Comparison of ENCODE assay signal across 7 cellular contexts in the genomic region with DNA sequence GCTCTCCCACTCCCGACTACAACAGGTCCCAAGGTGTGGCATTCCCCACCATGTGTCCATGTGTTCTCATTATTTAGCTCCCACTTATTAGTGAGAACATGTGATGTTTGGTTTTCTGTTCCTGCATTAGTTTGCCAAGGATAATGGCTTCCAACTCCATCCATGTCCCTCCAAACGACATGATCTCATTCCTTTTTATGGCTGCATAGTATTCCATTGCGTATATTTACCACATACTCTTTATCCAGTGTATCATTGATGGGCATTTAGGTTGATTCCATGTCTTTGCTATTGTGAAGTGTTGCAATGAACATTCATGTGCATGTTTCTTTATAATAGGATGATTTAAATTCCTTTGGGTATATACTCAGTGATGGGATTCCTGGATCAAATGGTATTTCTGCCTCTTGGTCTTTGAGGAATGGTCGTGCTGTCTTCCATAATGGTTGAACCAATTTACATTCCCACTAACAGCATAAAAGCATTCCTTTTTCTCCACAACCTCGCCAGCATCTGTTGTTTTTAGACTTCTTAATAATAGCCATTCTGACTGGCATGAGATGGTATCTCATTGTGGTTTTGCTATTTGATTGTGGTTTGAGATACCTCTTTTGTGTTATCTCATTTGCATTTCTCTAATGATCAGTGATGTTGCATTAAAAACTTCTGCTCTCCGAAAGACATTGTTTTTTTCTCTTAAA.
DNase-seq lines count a peak whose midpoint lies in the region; FAIRE-seq and TF ChIP-seq lines count a peak whose summit lies in the region.
"Not testable (repeated sequence)": the region's sequence is repeated elsewhere in the genome, so short reads cannot be mapped to it uniquely, and the experiment has no call there.

No MANE protein-coding gene starts in this region.

- H3K4me1 ChIP-seq in DOHH2 (ENCODE audit: control insufficient read depth, low read length); HEK293 (ENCODE audit: control insufficient read depth, insufficient read depth, low read length); astrocyte (ENCODE audit: insufficient read depth, low read length): not testable (repeated sequence)

- H3K4me1 Mint-ChIP-seq in astrocyte (ENCODE audit: low read depth, unreplicated experiment) = not testable (repeated sequence)

- H3K4me3 Mint-ChIP-seq in astrocyte (ENCODE audit: unreplicated experiment) = not testable (repeated sequence)

- not testable (repeated sequence) for H3K79me2 ChIP-seq in DOHH2 (ENCODE audit: control insufficient read depth, low read length); SU-DHL-6 (ENCODE audit: insufficient read depth, low read length); astrocyte (ENCODE audit: insufficient read depth, low read length)

- peak overlapping the region; percentile 1; the same call in 1 of the 2 replicates for H3K4me2 ChIP-seq in DOHH2 (ENCODE audit: low read length)
- H3K4me2 ChIP-seq in SU-DHL-6 (ENCODE audit: low read depth, low read length, poor library complexity, severe bottlenecking) = peak overlapping the region; percentile 2
- H3K4me2 ChIP-seq in astrocyte (ENCODE audit: low read length) = not testable (repeated sequence)

- H3K9me3 Mint-ChIP-seq in astrocyte (ENCODE audit: unreplicated experiment) = peaks cover 11% of the 10 kb centered on the region

- not testable (repeated sequence) for H3K27ac Mint-ChIP-seq in astrocyte (ENCODE audit: unreplicated experiment)

- not testable (repeated sequence) for H3K27ac ChIP-seq in DOHH2 (ENCODE audit: low read depth, low read length); HEK293 (ENCODE audit: extremely low read depth, low read depth, low read length); SU-DHL-6 (ENCODE audit: low read depth, low read length); astrocyte (ENCODE audit: low read depth, low read length)

- not testable (repeated sequence) for H3K9ac ChIP-seq in SU-DHL-6 (ENCODE audit: low read length); astrocyte (ENCODE audit: low read length)

- not testable (repeated sequence) for H2AFZ ChIP-seq in SU-DHL-6 (ENCODE audit: low read depth, low read length, severe bottlenecking); astrocyte (ENCODE audit: low read depth, low read length)

- H3K9me2 ChIP-seq in DOHH2 (replicated peaks; ENCODE audit: control insufficient read depth, low read length); SU-DHL-6 (replicated peaks; ENCODE audit: insufficient read depth, low read length): not testable (repeated sequence)

- H3K27me3 Mint-ChIP-seq in astrocyte (ENCODE audit: low read depth, unreplicated experiment) = peaks cover 25% of the 10 kb centered on the region

- peak; percentile 48 for DNase-seq in M059J (ENCODE audit: low read depth)
- peak; percentile 23 for DNase-seq in NCI-H526 treated with DMSO at 0.1 percent for 48 hours (lab: John Stamatoyannopoulos, UW)
- peak; percentile 16 for DNase-seq in astrocyte (ENCODE audit: low read depth)
- DNase-seq in myocyte (ENCODE audit: low read depth) = peak; percentile 82

- H3K36me3 ChIP-seq in DOHH2 (ENCODE audit: control insufficient read depth, low read length); HEK293 (ENCODE audit: control insufficient read depth in 2 of 2, insufficient read depth in 1 of 2, low read length in 2 of 2); SU-DHL-6 (ENCODE audit: low read length); astrocyte (ENCODE audit: insufficient read depth, low read length): not testable (repeated sequence)

- POLR2A ChIA-PET in HEK293 (lab: Yijun Ruan, JAX) = not testable (repeated sequence)

- H3K27me3 ChIP-seq in DOHH2 (ENCODE audit: control insufficient read depth, low read length); SU-DHL-6 (ENCODE audit: low read length): not testable (repeated sequence)
- H3K27me3 ChIP-seq in astrocyte (ENCODE audit: insufficient read depth, low read length) = peaks cover 23% of the 10 kb centered on the region

- not testable (repeated sequence) for H3K4me3 ChIP-seq in DOHH2 (ENCODE audit: low read length); HEK293 (ENCODE audit: low read depth, low read length); SU-DHL-6 (ENCODE audit: insufficient read depth, low read length, poor library complexity, severe bottlenecking); astrocyte (ENCODE audit: insufficient read depth, low read depth, low read length)

- peak; percentile 60 for FAIRE-seq in astrocyte (lab: Jason Lieb, UNC)

- not testable (repeated sequence) for H3K9me3 ChIP-seq in DOHH2 (ENCODE audit: control insufficient read depth, insufficient read depth, low read length); HEK293 (ENCODE audit: control insufficient read depth, insufficient read depth, low read depth, low read length); SU-DHL-6 (ENCODE audit: insufficient read depth, low read length); astrocyte (ENCODE audit: insufficient read depth, low read depth, low read length)

- TF ChIP-seq CTCF in DOHH2 (IDR thresholded peaks at IDR 0.05; ENCODE audit: low read depth, low read length, poor library complexity, severe bottlenecking); HEK293 (tag by site-specific recombination; IDR thresholded peaks at IDR 0.05); SU-DHL-6 (IDR thresholded peaks at IDR 0.05; ENCODE audit: insufficient read depth, low read length, poor library complexity, severe bottlenecking); astrocyte (IDR thresholded peaks at IDR 0.05; ENCODE audit: insufficient read depth, low read depth, low read length): not testable (repeated sequence)

- H3F3A ChIP-seq in DOHH2 (ENCODE audit: control insufficient read depth, insufficient read depth); SU-DHL-6 (ENCODE audit: insufficient read depth): not testable (repeated sequence)

- CTCF ChIA-PET in HEK293 (lab: Yijun Ruan, JAX) = interaction anchor here (0.6 kb wide), 1 partner anchor 280 kb away, joined by 3 read pairs; no protein-coding TSS in a partner anchor

- H3K36me3 Mint-ChIP-seq in astrocyte (ENCODE audit: low read depth, unreplicated experiment) = not testable (repeated sequence)

- H4K20me1 ChIP-seq in DOHH2 (ENCODE audit: control insufficient read depth, insufficient read depth, low read depth, low read length); SU-DHL-6 (ENCODE audit: low read depth, low read length); astrocyte (ENCODE audit: insufficient read depth, low read length): not testable (repeated sequence)

TF ChIP-seq in HEK293, 187 proteins besides CTCF, POLR2A, EP300 and RAD21:
- TF ChIP-seq, protein P1, sequence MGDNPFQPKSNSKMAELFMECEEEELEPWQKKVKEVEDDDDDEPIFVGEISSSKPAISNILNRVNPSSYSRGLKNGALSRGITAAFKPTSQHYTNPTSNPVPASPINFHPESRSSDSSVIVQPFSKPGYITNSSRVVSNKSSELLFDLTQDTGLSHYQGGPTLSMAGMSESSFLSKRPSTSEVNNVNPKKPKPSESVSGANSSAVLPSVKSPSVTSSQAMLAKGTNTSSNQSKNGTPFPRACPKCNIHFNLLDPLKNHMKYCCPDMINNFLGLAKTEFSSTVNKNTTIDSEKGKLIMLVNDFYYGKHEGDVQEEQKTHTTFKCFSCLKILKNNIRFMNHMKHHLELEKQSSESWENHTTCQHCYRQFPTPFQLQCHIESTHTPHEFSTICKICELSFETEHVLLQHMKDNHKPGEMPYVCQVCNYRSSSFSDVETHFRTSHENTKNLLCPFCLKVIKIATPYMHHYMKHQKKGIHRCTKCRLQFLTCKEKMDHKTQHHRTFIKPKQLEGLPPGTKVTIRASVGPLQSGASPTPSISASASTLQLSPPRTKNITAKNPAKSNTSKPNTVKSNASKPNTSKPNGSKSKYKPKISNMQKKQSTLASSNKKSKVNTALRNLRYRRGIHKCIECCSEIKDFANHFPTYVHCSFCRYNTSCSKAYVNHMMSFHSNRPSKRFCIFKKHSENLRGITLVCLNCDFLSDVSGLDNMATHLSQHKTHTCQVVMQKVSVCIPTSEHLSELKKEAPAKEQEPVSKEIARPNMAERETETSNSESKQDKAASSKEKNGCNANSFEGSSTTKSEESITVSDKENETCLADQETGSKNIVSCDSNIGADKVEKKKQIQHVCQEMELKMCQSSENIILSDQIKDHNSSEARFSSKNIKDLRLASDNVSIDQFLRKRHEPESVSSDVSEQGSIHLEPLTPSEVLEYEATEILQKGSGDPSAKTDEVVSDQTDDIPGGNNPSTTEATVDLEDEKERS (tag by site-specific recombination; IDR thresholded peaks at IDR 0.05) = 0 out of 2 replicates have a peak, but pooled peaks have one; percentile 40
- TF ChIP-seq ZNF146 (tag by site-specific recombination; IDR thresholded peaks at IDR 0.05) = peak; percentile 86
TF ChIP-seq in HEK293: peak in this region for 2; not testable (repeated sequence) for 185.

Comparison
In these comparisons a context has a peak if more than half of its experiments do, and no peak if none do; other contexts are left out.
1. DNase-seq: peak in every context shown above with its lines; median percentile 82 in myocyte; 48 in M059J; 23 in NCI-H526 treated with DMSO at 0.1 percent for 48 hours; 16 in astrocyte.